20 cellular contexts compared by ENCODE assay signal in the genomic region with DNA sequence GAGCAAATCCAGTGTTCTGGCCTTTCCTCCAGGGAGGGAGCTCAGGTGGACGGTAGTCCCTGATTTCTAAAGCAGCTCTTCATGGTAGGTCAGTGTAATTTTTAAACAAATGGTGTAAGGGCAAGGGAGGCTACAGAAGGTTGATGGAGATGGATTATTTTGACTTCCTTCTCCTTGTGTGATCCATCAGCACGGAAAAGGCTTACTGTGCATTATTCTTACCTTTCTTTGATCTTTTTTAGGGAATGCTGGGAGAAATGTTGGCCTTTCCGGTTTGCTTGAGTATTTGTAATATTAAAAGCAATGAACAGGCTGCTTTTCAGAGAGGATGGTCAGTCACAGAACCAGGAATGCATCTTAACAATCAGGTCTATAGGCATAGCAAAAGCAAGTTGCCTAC.
"Had no signal": no experiment of that assay in that cellular context is flagged by ENCODE, and none has a peak within 500 bp of the region (broad histone marks: within the 10 kb centered on the region; RNA-seq: fewer than 3 reads in every experiment).

No MANE protein-coding gene starts in this region.

- ATAC-seq: effector memory CD8-positive, alpha-beta T cell; left lobe of liver; natural killer cell treated with Interleukin-12 subunit alpha and Interleukin-12 subunit beta and Interleukin-15 and Interleukin-18, amount 100 ng/mL, for 72 hours; pancreas; sciatic nerve; stimulated activated effector memory CD8-positive, alpha-beta T cell treated with anti-CD3 and anti-CD28 coated beads, Interleukin-12 subunit alpha, Interleukin-12 subunit beta, amount 100 ng/mL, for 72 hours had no signal

- H3K27ac ChIP-seq: coronary artery, neutrophil, pancreas, stomach, thyroid gland, upper lobe of left lung had no signal

- H3K4me1 ChIP-seq: pancreas, stomach, thyroid gland, upper lobe of left lung had no signal

- H3K9me3 ChIP-seq: neutrophil, pancreas, thyroid gland had no signal

- H3K27ac Mint-ChIP-seq: effector memory CD8-positive, alpha-beta T cell; memory B cell; naive B cell; natural killer cell treated with Interleukin-12 subunit alpha and Interleukin-12 subunit beta and Interleukin-15 and Interleukin-18, amount 100 ng/mL, for 72 hours; stimulated activated effector memory CD8-positive, alpha-beta T cell treated with anti-CD3 and anti-CD28 coated beads, Interleukin-12 subunit alpha, Interleukin-12 subunit beta, amount 100 ng/mL, for 72 hours had no signal

- H3K4me3 Mint-ChIP-seq: effector memory CD8-positive, alpha-beta T cell; memory B cell; natural killer cell treated with Interleukin-12 subunit alpha and Interleukin-12 subunit beta and Interleukin-15 and Interleukin-18, amount 100 ng/mL, for 72 hours; stimulated activated effector memory CD8-positive, alpha-beta T cell treated with anti-CD3 and anti-CD28 coated beads, Interleukin-12 subunit alpha, Interleukin-12 subunit beta, amount 100 ng/mL, for 72 hours had no signal

- DNase-seq: effector memory CD8-positive, alpha-beta T cell; erythroblast; head of caudate nucleus; kidney; naive B cell; pancreas; stimulated activated CD4-positive, alpha-beta T cell treated with anti-CD3 and anti-CD28 coated beads, Interleukin-2, amount 100 ng/mL, for 24 hours; stimulated activated CD4-positive, alpha-beta T cell treated with anti-CD3 and anti-CD28 coated beads, Interleukin-4, amount 100 ng/mL, for 24 hours; stimulated activated naive CD4-positive, alpha-beta T cell treated with Interleukin-2 at 50 U/mL for 16 hours; stomach; thyroid gland; upper lobe of left lung had no signal

- H3K27me3 Mint-ChIP-seq: effector memory CD8-positive, alpha-beta T cell; memory B cell; naive B cell; natural killer cell treated with Interleukin-12 subunit alpha and Interleukin-12 subunit beta and Interleukin-15 and Interleukin-18, amount 100 ng/mL, for 72 hours had no signal

- H3K36me3 Mint-ChIP-seq: memory B cell; naive B cell; stimulated activated effector memory CD8-positive, alpha-beta T cell treated with anti-CD3 and anti-CD28 coated beads, Interleukin-12 subunit alpha, Interleukin-12 subunit beta, amount 100 ng/mL, for 72 hours had no signal

- H3K4me1 Mint-ChIP-seq: memory B cell; naive B cell; stimulated activated effector memory CD8-positive, alpha-beta T cell treated with anti-CD3 and anti-CD28 coated beads, Interleukin-12 subunit alpha, Interleukin-12 subunit beta, amount 100 ng/mL, for 72 hours had no signal

- H3K27me3 ChIP-seq: neutrophil, stomach, thyroid gland, upper lobe of left lung had no signal

- H3K4me3 ChIP-seq: coronary artery, lung, pancreas, stomach, thyroid gland, upper lobe of left lung had no signal

- H3K36me3 ChIP-seq: neutrophil, pancreas, stomach, thyroid gland, upper lobe of left lung had no signal
